In genomic region chr2:138275881-138276280, GRCh38 we compare ENCODE assay signal across 1 cellular context.
A peak's percentile ranks its signal among the peaks of the same experiment; 100 is the strongest.
TF ChIP-seq lines count a peak whose summit lies in the region.

No MANE protein-coding gene starts in this region.

TF ChIP-seq in liver, 16 proteins besides CTCF, POLR2A, EP300 and RAD21 (continued from another document):
- TF ChIP-seq REST (IDR thresholded peaks at IDR 0.05): peak; percentile 44
- TF ChIP-seq EGR1 (IDR thresholded peaks at IDR 0.05; ENCODE audit: low read depth in 2 of 2): no peak
